In the genomic region with DNA sequence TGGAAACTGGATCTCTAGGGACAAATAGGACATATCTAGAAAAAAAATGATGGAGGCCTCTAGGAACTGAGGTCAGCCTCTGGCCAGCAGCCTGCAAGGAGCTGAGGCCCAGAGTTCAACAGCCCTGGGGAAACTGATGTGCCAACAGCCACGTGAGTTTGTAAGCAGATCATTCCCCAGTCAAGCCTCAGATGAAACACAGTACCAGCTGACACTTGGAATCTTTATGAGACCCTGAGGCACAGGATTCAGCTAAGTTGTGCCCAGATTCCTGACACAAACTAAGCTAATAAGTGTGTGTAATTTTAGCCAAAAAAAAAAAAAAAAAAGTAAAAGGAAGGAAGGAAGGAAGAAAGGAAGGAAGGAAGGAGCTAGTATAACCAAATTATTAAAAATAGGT, we compare ENCODE assay signal across 16 cellular contexts.
DNase-seq lines count a peak whose midpoint lies in the region; ATAC-seq and TF ChIP-seq lines count a peak whose summit lies in the region.
"Had no signal": no experiment of that assay in that cellular context is flagged by ENCODE, and none has a peak within 500 bp of the region (broad histone marks: within the 10 kb centered on the region; RNA-seq: fewer than 3 reads in every experiment).

No MANE protein-coding gene starts in this region.

- TF ChIP-seq CTCF in GM23338 (conservative IDR thresholded peaks at IDR 0.05; ENCODE audit: low read depth in 2 of 2) (no peak), thyroid gland (IDR thresholded peaks at IDR 0.05) (no peak)

- no peak for ATAC-seq in GM23338
- ATAC-seq: CD8-positive, alpha-beta T cell had no signal

- in situ Hi-C loops in SK-MEL-5 (cut with HindIII; ENCODE audit: low pct_unique_long_range_greater_than_20kb, low sequenced_read_pairs), result no loop called here

- H3K36me3 Mint-ChIP-seq in GM23338 (ENCODE audit: low read depth), result no peaks in the 10 kb centered on the region
- H3K36me3 Mint-ChIP-seq: CD4-positive, CD25-positive, alpha-beta regulatory T cell; CD8-positive, alpha-beta T cell had no signal

- H3K9me2 ChIP-seq in GM23338 (ENCODE audit: insufficient read depth), result no peaks in the 10 kb centered on the region; the same call in 1 of the 2 replicates

- H2AFZ ChIP-seq in GM23338, result 0 out of 2 replicates have a peak overlapping the region, but pooled peaks have one; percentile 6

- 29 to 42% methylated on average over 1 of the region's 1 CpG for WGBS in thyroid gland, 2 donors

- intact Hi-C loops in thyroid gland (cut with DNase I), result no loop called here

- H3K9me3 ChIP-seq in thyroid gland, result no peaks in the 10 kb centered on the region
- H3K9me3 ChIP-seq: BLaER1, Caco-2 had no signal

- H3K36me3 ChIP-seq in GM23338 (ENCODE audit: insufficient read depth) (no peaks in the 10 kb centered on the region), thyroid gland (no peaks in the 10 kb centered on the region)
- H3K36me3 ChIP-seq: BLaER1 had no signal

- no peaks in the 10 kb centered on the region for H3K79me2 ChIP-seq in GM23338 (replicated peaks; ENCODE audit: insufficient read depth)

- no peaks in the 10 kb centered on the region for H3F3A ChIP-seq in GM23338 (replicated peaks; ENCODE audit: low read depth)

- no peak overlapping the region for H3K27ac ChIP-seq in GM23338 (ENCODE audit: low read depth)
- no peak overlapping the region for H3K27ac ChIP-seq in thyroid gland
- H3K27ac ChIP-seq: BLaER1, C4-2B had no signal

- no peak for TF ChIP-seq POLR2A in thyroid gland (IDR thresholded peaks at IDR 0.05)

- H4K20me1 ChIP-seq in GM23338 (replicated peaks; ENCODE audit: insufficient read depth), result no peaks in the 10 kb centered on the region
- H4K20me1 ChIP-seq: BLaER1 had no signal

- no peak overlapping the region for H3K4me3 Mint-ChIP-seq in GM23338
- H3K4me3 Mint-ChIP-seq: B cell; CD4-positive, CD25-positive, alpha-beta regulatory T cell; CD8-positive, alpha-beta T cell had no signal

- DNase-seq in GM23338 (ENCODE audit: low spot score), result no peak
- DNase-seq in SK-MEL-5 (ENCODE audit: low read depth, low spot score), result peak; percentile 58
- peak; percentile 51 for DNase-seq in foreskin melanocyte
- DNase-seq in NCI-H774 (lab: John Stamatoyannopoulos, UW), result no peak
- DNase-seq in thyroid gland, result no peak
- no peak for DNase-seq in SW480 (ENCODE audit: low spot score)
- DNase-seq: Caco-2; CD4-positive, CD25-positive, alpha-beta regulatory T cell; CD8-positive, alpha-beta T cell; DMS153; DND-41; H7; HCEC 1CT had no signal

- H3K27me3 ChIP-seq in GM23338 (ENCODE audit: insufficient read depth) (no peaks in the 10 kb centered on the region), thyroid gland (no peaks in the 10 kb centered on the region)
- H3K27me3 ChIP-seq: BLaER1 had no signal

- H3K4me2 ChIP-seq in GM23338, result no peak overlapping the region
- H3K4me2 ChIP-seq: BLaER1 had no signal

- H3K4me3 ChIP-seq in GM23338 (no peak overlapping the region), thyroid gland (replicated peaks in 1 of 3) (no peak overlapping the region)
- H3K4me3 ChIP-seq: BLaER1 had no signal

- H3K27ac Mint-ChIP-seq in GM23338, result no peak overlapping the region
- H3K27ac Mint-ChIP-seq: B cell; CD4-positive, CD25-positive, alpha-beta regulatory T cell; CD8-positive, alpha-beta T cell had no signal

- no peaks in the 10 kb centered on the region for H3K27me3 Mint-ChIP-seq in GM23338 (ENCODE audit: insufficient read depth, low read depth, poor library complexity)
- H3K27me3 Mint-ChIP-seq: B cell; CD4-positive, CD25-positive, alpha-beta regulatory T cell had no signal

- H3K9me3 Mint-ChIP-seq in GM23338, result no peaks in the 10 kb centered on the region; the same call in 2 of the 3 replicates

- H3K4me1 ChIP-seq in GM23338 (ENCODE audit: insufficient read depth), result no peaks in the 10 kb centered on the region
- no peaks in the 10 kb centered on the region for H3K4me1 ChIP-seq in thyroid gland
- H3K4me1 ChIP-seq: Caco-2 had no signal

- H3K4me1 Mint-ChIP-seq in GM23338, result no peaks in the 10 kb centered on the region
- H3K4me1 Mint-ChIP-seq: B cell; CD4-positive, CD25-positive, alpha-beta regulatory T cell had no signal

TF ChIP-seq in GM23338, 12 proteins besides CTCF, POLR2A, EP300 and RAD21:
- TF ChIP-seq ZNF114 (CRISPR knock-in tag; IDR thresholded peaks at IDR 0.05) (no peak), EZH2 (IDR thresholded peaks at IDR 0.05; ENCODE audit: low read depth, unreplicated experiment) (no peak), ZNF331 (CRISPR knock-in tag; IDR thresholded peaks at IDR 0.05; ENCODE audit: low read depth) (no peak), NANOG (IDR thresholded peaks at IDR 0.05; ENCODE audit: borderline replicate concordance) (no peak)

Comparison
In these comparisons a context has a peak if more than half of its experiments do, and no peak if none do; other contexts are left out.
1. DNase-seq: peak in SK-MEL-5 (single experiment) and foreskin melanocyte (single experiment); none in GM23338 (single experiment), NCI-H774 (single experiment), thyroid gland (0 of 2) and SW480 (single experiment).